In the genomic region with DNA sequence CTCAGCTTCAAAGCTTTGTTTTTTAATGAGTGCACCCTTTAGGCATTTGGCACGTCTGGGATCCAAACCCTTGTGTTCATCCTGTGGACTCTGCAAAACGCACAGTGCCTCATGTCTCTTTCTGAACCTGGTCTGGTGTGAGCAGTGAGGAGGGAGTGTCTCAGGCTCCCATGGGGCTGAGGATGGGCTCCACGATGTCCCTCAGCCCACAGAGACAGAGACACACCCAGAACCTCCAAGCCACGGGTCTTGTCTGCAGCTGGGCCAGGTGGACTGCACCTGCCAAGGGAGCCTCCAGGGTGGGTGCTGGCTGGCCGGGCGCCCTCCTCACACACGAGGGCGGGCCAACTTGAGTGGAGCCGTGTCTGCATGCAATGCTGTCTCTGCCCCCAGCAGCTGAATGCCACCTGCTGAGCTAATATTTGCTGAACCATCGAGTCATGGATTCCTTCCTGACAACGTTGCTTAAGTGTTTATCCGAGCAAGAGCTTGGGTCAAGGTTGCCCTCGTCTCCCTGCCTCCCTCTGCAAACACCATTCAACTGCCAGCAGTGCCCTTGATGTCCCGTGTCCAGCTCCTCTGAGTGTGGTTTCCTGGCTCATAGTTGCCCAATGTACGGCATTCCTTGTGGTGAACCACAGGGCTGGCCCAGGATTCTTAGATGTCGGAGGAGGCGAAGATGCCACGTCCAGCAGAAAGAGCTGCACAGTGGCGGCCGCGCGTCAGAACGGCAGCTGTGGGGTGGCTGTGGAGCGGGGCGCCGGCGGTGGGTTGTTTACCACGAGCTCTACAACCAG, we compare ENCODE assay signal across 12 cellular contexts. TPM values are rescaled to one million over a fixed set of nuclear protein-coding genes. Genes with fewer than 3 reads are reported as not detected.
DNase-seq lines count a peak whose midpoint lies in the region; ATAC-seq and TF ChIP-seq lines count a peak whose summit lies in the region.
"Had no signal": no experiment of that assay in that cellular context is flagged by ENCODE, and none has a peak within 500 bp of the region (broad histone marks: within the 10 kb centered on the region; RNA-seq: fewer than 3 reads in every experiment).

No MANE protein-coding gene starts in this region.

- H3K9me3 ChIP-seq in skeletal muscle satellite cell (replicated peaks; ENCODE audit: low read length), result no peaks in the 10 kb centered on the region

- no peak overlapping the region for H3K9ac ChIP-seq in skeletal muscle satellite cell (ENCODE audit: low read depth, low read length)

- H3K36me3 ChIP-seq in skeletal muscle satellite cell (ENCODE audit: insufficient read depth, low read length), result no peaks in the 10 kb centered on the region

- no peak for TF ChIP-seq CTCF in coronary artery (IDR thresholded peaks at IDR 0.05)

- H3K4me3 ChIP-seq in coronary artery, result no peak overlapping the region
- no peak overlapping the region for H3K4me3 ChIP-seq in skeletal muscle satellite cell (ENCODE audit: low read length)

- peaks cover 36% of the 10 kb centered on the region for H3K4me1 ChIP-seq in skeletal muscle satellite cell (ENCODE audit: control insufficient read depth, insufficient read depth, low read length)

- peak; percentile 13 for DNase-seq in NCI-H146 (lab: John Stamatoyannopoulos, UW)
- no peak for DNase-seq in NCI-H146 treated with DMSO at 0.1 percent for 48 hours (lab: John Stamatoyannopoulos, UW; ENCODE audit: unreplicated experiment)
- DNase-seq in NCI-H510A treated with DMSO at 0.1 percent for 48 hours (lab: John Stamatoyannopoulos, UW), result peak; percentile 95
- peak; percentile 55 for DNase-seq in coronary artery (ENCODE audit: low spot score)
- DNase-seq in NCI-H2081 (lab: John Stamatoyannopoulos, UW), result no peak
- DNase-seq in NCI-H2227 treated with DMSO at 0.1 percent for 48 hours (lab: John Stamatoyannopoulos, UW), result no peak
- DNase-seq: effector memory CD8-positive, alpha-beta T cell; naive B cell; stimulated activated CD8-positive, alpha-beta memory T cell treated with anti-CD3 and anti-CD28 coated beads, Interleukin-4, amount 100 ng/mL, for 48 hours had no signal

- peaks cover 91% of the 10 kb centered on the region for H3K27me3 ChIP-seq in skeletal muscle satellite cell (ENCODE audit: control insufficient read depth, insufficient read depth, low read length)

- H3K4me2 ChIP-seq in skeletal muscle satellite cell (ENCODE audit: low read length), result peak overlapping the region; percentile 40

- H3K27ac ChIP-seq in coronary artery, result no peak overlapping the region
- H3K27ac ChIP-seq: 22Rv1 had no signal

- no peak for ATAC-seq in HG03520 (IDR thresholded peaks at IDR 0.05; ENCODE audit: unreplicated experiment)
- ATAC-seq: effector memory CD8-positive, alpha-beta T cell had no signal

RNA-seq across cellular contexts. Expression of gene LPCAT1, which starts 31.4 kb away (rescaled TPM):
- total RNA-seq in skeletal muscle satellite cell (2012; rRNA removed), result 54.4 and 55.5 TPM in 2 replicates

Comparison
In these comparisons a context has a peak if more than half of its experiments do, and no peak if none do; other contexts are left out.
1. DNase-seq: peak in NCI-H146 (single experiment), NCI-H510A treated with DMSO at 0.1 percent for 48 hours (single experiment) and coronary artery (single experiment); none in NCI-H146 treated with DMSO at 0.1 percent for 48 hours (single experiment), NCI-H2081 (0 of 2) and NCI-H2227 treated with DMSO at 0.1 percent for 48 hours (single experiment).